14 cellular contexts compared by ENCODE assay signal in genomic region chr9:83976372-83976771, GRCh38. TPM values are rescaled to one million over a fixed set of nuclear protein-coding genes. Genes with fewer than 3 reads are reported as not detected.
DNase-seq lines count a peak whose midpoint lies in the region; TF ChIP-seq lines count a peak whose summit lies in the region.
"Had no signal": no experiment of that assay in that cellular context is flagged by ENCODE, and none has a peak within 500 bp of the region (broad histone marks: within the 10 kb centered on the region; RNA-seq: fewer than 3 reads in every experiment).

No MANE protein-coding gene starts in this region.

- H3K36me3 Mint-ChIP-seq in activated CD4-positive, alpha-beta T cell treated with anti-CD3 and anti-CD28 coated beads, Interleukin-2, amount 10 ng/mL, durations not matched to agents 7 days and 5 days (ENCODE audit: low read depth), result peaks cover 77% of the 10 kb centered on the region
- H3K36me3 Mint-ChIP-seq in HFFc6 (ENCODE audit: low read depth) (peaks cover 70% of the 10 kb centered on the region), brain (peaks cover 80% of the 10 kb centered on the region), neural crest cell (ENCODE audit: low read depth) (peaks cover 63% of the 10 kb centered on the region)

- no peak overlapping the region for H3K27ac Mint-ChIP-seq in activated CD4-positive, alpha-beta T cell treated with anti-CD3 and anti-CD28 coated beads, Interleukin-2, amount 10 ng/mL, durations not matched to agents 7 days and 5 days
- peak overlapping the region; percentile 55 for H3K27ac Mint-ChIP-seq in HFFc6
- peak overlapping the region in 4 of 5 experiments; percentile 3 to 100 (median 84) for H3K27ac Mint-ChIP-seq in brain
- no peak overlapping the region for H3K27ac Mint-ChIP-seq in neural crest cell (ENCODE audit: unreplicated experiment)

- no peaks in the 10 kb centered on the region for H3K27me3 Mint-ChIP-seq in activated CD4-positive, alpha-beta T cell treated with anti-CD3 and anti-CD28 coated beads, Interleukin-2, amount 10 ng/mL, durations not matched to agents 7 days and 5 days
- H3K27me3 Mint-ChIP-seq in HFFc6 (ENCODE audit: insufficient read depth), result peaks cover 21% of the 10 kb centered on the region
- H3K27me3 Mint-ChIP-seq in brain, result peaks cover 25% of the 10 kb centered on the region
- peaks cover 18% of the 10 kb centered on the region for H3K27me3 Mint-ChIP-seq in neural crest cell (ENCODE audit: low read depth)

- H3K4me3 Mint-ChIP-seq in activated CD4-positive, alpha-beta T cell treated with anti-CD3 and anti-CD28 coated beads, Interleukin-2, amount 10 ng/mL, durations not matched to agents 7 days and 5 days, result peak overlapping the region; percentile 22
- H3K4me3 Mint-ChIP-seq in HFFc6 (peak overlapping the region; percentile 98), brain (peak overlapping the region; percentile 94 to 99 (median 98)), neural crest cell (peak overlapping the region; percentile 100)

- CTCF ChIA-PET in activated CD4-positive, alpha-beta T cell treated with anti-CD3 and anti-CD28 coated beads, Interleukin-2, amount 10 ng/mL, durations not matched to agents 7 days and 5 days (lab: Charles Lee), result interaction anchor here (0.9 kb wide), 1 partner anchor 9 kb away, joined by 3 read pairs; no protein-coding TSS in a partner anchor

- peaks cover 50% of the 10 kb centered on the region for H3K4me1 Mint-ChIP-seq in activated CD4-positive, alpha-beta T cell treated with anti-CD3 and anti-CD28 coated beads, Interleukin-2, amount 10 ng/mL, durations not matched to agents 7 days and 5 days
- H3K4me1 Mint-ChIP-seq in HFFc6 (ENCODE audit: low read depth) (peaks cover 54% of the 10 kb centered on the region), brain (peaks cover 65% of the 10 kb centered on the region), neural crest cell (peaks cover 44% of the 10 kb centered on the region)

- H3K9me3 Mint-ChIP-seq in activated CD4-positive, alpha-beta T cell treated with anti-CD3 and anti-CD28 coated beads, Interleukin-2, amount 10 ng/mL, durations not matched to agents 7 days and 5 days, result no peaks in the 10 kb centered on the region
- no peaks in the 10 kb centered on the region for H3K9me3 Mint-ChIP-seq in HFFc6
- H3K9me3 Mint-ChIP-seq in brain, result no peaks in the 10 kb centered on the region
- H3K9me3 Mint-ChIP-seq in neural crest cell, result no peaks in the 10 kb centered on the region

- POLR2A ChIA-PET in activated CD4-positive, alpha-beta T cell treated with anti-CD3 and anti-CD28 coated beads, Interleukin-2, amount 10 ng/mL, durations not matched to agents 7 days and 5 days (lab: Charles Lee), result interaction anchor here (0.6 kb wide), 1 partner anchor 68 kb away, joined by 16 read pairs; no protein-coding TSS in a partner anchor

- no peak for DNase-seq in activated CD4-positive, alpha-beta T cell treated with anti-CD3 and anti-CD28 coated beads, Interleukin-2, amount 10 ng/mL, durations not matched to agents 7 days and 5 days
- DNase-seq in activated CD4-positive, alpha-beta T cell treated with anti-CD3 and anti-CD28 coated beads for 1 hour, result no peak
- DNase-seq in HFFc6 (no peak), neural crest cell (ENCODE audit: low read depth, low spot score) (no peak), D341Med (ENCODE audit: low spot score) (no peak), NCI-H2081 (lab: John Stamatoyannopoulos, UW) (no peak), NCI-H2171 (lab: John Stamatoyannopoulos, UW) (no peak)
- DNase-seq: DMS79 treated with DMSO at 0.1 percent for 48 hours; NCI-H1048; NCI-H226; Peyer's patch; posterior cingulate gyrus; stimulated activated CD4-positive, alpha-beta T cell treated with anti-CD3 and anti-CD28 coated beads, Interleukin-1b, Interleukin-23, amount 100 ng/mL, for 48 hours had no signal

- TF ChIP-seq CTCF in HFFc6 (IDR thresholded peaks at IDR 0.05), result no peak
- TF ChIP-seq CTCF in brain (conservative IDR thresholded peaks at IDR 0.05), result no peak
- TF ChIP-seq CTCF in neural crest cell (conservative IDR thresholded peaks at IDR 0.05), result no peak

RNA-seq across cellular contexts. Expression of gene HNRNPK, which starts 3.6 kb away (rescaled TPM):
- 100 to 1,000 TPM; 671 to 848 TPM for total RNA-seq in activated CD4-positive, alpha-beta T cell treated with anti-CD3 and anti-CD28 coated beads, Interleukin-2, amount 10 ng/mL, durations not matched to agents 7 days and 5 days
- 100 to 1,000 TPM; 520 to 678 (median 632) TPM for total RNA-seq in HFFc6 (2021; fragmentation: NEBNext Ultra II Directional; extraction: Animal tissue kit (Norgen Biotek cat#: 25700))
- 644 TPM for polyA plus RNA-seq in brain (ENCODE audit: insufficient read depth, low read depth, low replicate concordance)
- total RNA-seq in neural crest cell, result 921 and 943 TPM in 2 replicates

RNA-seq across cellular contexts. Expression of gene RMI1, which starts 4.2 kb away (rescaled TPM):
- total RNA-seq in activated CD4-positive, alpha-beta T cell treated with anti-CD3 and anti-CD28 coated beads, Interleukin-2, amount 10 ng/mL, durations not matched to agents 7 days and 5 days, result 10 to 100 TPM; 21.2 to 27.8 TPM
- total RNA-seq in HFFc6 (2021; fragmentation: NEBNext Ultra II Directional; extraction: Animal tissue kit (Norgen Biotek cat#: 25700)), result 10 to 100 TPM in 5 of 6 experiments, 1 to 10 TPM in 1; 8.2 to 13.4 (median 12.2) TPM
- 7.6 TPM for polyA plus RNA-seq in brain (ENCODE audit: insufficient read depth, low read depth, low replicate concordance)
- total RNA-seq in neural crest cell, result 37.3 and 37.6 TPM in 2 replicates

RNA-seq across cellular contexts. Expression of gene KIF27, which starts 55.1 kb away (rescaled TPM):
- 1 to 10 TPM; 3.2 to 3.8 TPM for total RNA-seq in activated CD4-positive, alpha-beta T cell treated with anti-CD3 and anti-CD28 coated beads, Interleukin-2, amount 10 ng/mL, durations not matched to agents 7 days and 5 days
- total RNA-seq in HFFc6 (2021; fragmentation: NEBNext Ultra II Directional; extraction: Animal tissue kit (Norgen Biotek cat#: 25700)), result 1 to 10 TPM in 5 of 6 experiments, under 1 TPM in 1; 0.99 to 2.0 (median 1.2) TPM
- 1.9 TPM for polyA plus RNA-seq in brain (ENCODE audit: insufficient read depth, low read depth, low replicate concordance)
- total RNA-seq in neural crest cell, result 9.4 and 10.6 TPM in 2 replicates

Comparison
In these comparisons a context has a peak if more than half of its experiments do, and no peak if none do; other contexts are left out.
1. H3K27ac Mint-ChIP-seq: peak in HFFc6 (single experiment) and brain (4 of 5); none in activated CD4-positive, alpha-beta T cell treated with anti-CD3 and anti-CD28 coated beads, Interleukin-2, amount 10 ng/mL, durations not matched to agents 7 days and 5 days (single experiment) and neural crest cell (single experiment).
2. H3K4me3 Mint-ChIP-seq: peak in every context shown above with its lines; median percentile 100 in neural crest cell; 98 in HFFc6; 98 in brain; 22 in activated CD4-positive, alpha-beta T cell treated with anti-CD3 and anti-CD28 coated beads, Interleukin-2, amount 10 ng/mL, durations not matched to agents 7 days and 5 days.